In the genomic region with DNA sequence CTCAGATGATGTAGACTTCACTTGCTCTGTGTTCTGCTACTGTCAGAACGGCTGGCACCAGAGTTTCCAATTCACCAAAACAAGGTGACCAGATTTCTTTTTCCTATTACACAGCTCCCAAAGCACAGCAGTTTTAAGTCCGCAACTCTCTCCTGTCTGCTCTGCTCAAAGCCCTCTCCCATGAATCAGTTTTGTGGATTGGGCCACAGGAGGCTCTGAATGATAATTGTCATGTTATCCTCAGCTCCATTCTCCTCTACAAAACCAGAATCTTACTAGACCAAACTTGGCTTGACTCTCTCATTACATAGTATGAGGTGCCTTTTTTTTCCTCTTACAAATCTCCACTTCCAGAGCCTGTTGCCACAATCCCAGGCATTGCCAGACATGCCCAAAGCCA, we compare ENCODE assay signal across 24 cellular contexts.
"Had no signal": no experiment of that assay in that cellular context is flagged by ENCODE, and none has a peak within 500 bp of the region (broad histone marks: within the 10 kb centered on the region; RNA-seq: fewer than 3 reads in every experiment).

No MANE protein-coding gene starts in this region.

- H3K4me1 ChIP-seq: colonic mucosa, gastroesophageal sphincter, lower lobe of right lung, right lobe of liver, stomach, suprapubic skin, tibial nerve had no signal

- H3K27ac ChIP-seq: colonic mucosa, dorsolateral prefrontal cortex, epithelial cell of prostate, gastroesophageal sphincter, lower lobe of right lung, right lobe of liver, skin epidermis, stomach, suprapubic skin, tibial nerve had no signal

- H3K9me3 ChIP-seq: colonic mucosa, gastroesophageal sphincter, lower lobe of right lung, right lobe of liver, stomach, suprapubic skin, tibial nerve had no signal

- H3K4me1 Mint-ChIP-seq: activated naive CD8-positive, alpha-beta T cell treated with anti-CD3 and anti-CD28 coated beads for 36 hours; natural killer cell; stimulated activated memory B cell treated with anti-CD40 and anti-IgM and Interleukin-4, amounts not matched to agents 10 μg/mL and 1 μg/mL and 100 μg/mL, for 72 hours; T-helper 17 cell had no signal

- H3K27me3 ChIP-seq: colonic mucosa, dorsolateral prefrontal cortex, gastroesophageal sphincter, right lobe of liver, stomach, suprapubic skin, tibial nerve had no signal

- DNase-seq: activated CD4-positive, alpha-beta T cell treated with anti-CD3 and anti-CD28 coated beads for 4 hours; activated CD4-positive, alpha-beta T cell treated with anti-CD3 and anti-CD28 coated beads, Interleukin-2, amount 50 U/mL, for 48 hours; activated CD4-positive, CD25-positive, alpha-beta regulatory T cell; activated CD8-positive, alpha-beta memory T cell treated with anti-CD3 and anti-CD28 coated beads, Interleukin-2, amount 50 U/mL, for 48 hours; activated naive CD4-positive, alpha-beta T cell; activated naive CD8-positive, alpha-beta T cell treated with anti-CD3 and anti-CD28 coated beads for 36 hours; activated T-cell treated with anti-CD3 and anti-CD28 coated beads, Interleukin-2, amount 50 U/mL, for 4 hours; colonic mucosa; dorsolateral prefrontal cortex; lower lobe of right lung; natural killer cell; right lobe of liver; stimulated activated CD4-positive, alpha-beta T cell treated with anti-CD3 and anti-CD28 coated beads, Interleukin-2, amount 100 ng/mL, for 24 hours; stomach; T-helper 17 cell had no signal

- H3K27me3 Mint-ChIP-seq: activated naive CD8-positive, alpha-beta T cell treated with anti-CD3 and anti-CD28 coated beads for 36 hours had no signal

- ATAC-seq: activated T-cell treated with anti-CD3 and anti-CD28 coated beads, Interleukin-2, amount 50 U/mL, for 4 hours; gastroesophageal sphincter; left lobe of liver; lower lobe of right lung; natural killer cell; right lobe of liver; stimulated activated memory B cell treated with anti-CD40 and anti-IgM and Interleukin-4, amounts not matched to agents 10 μg/mL and 1 μg/mL and 100 μg/mL, for 72 hours; T-helper 17 cell had no signal

- H3K36me3 Mint-ChIP-seq: activated naive CD8-positive, alpha-beta T cell treated with anti-CD3 and anti-CD28 coated beads for 36 hours; mesothelial cell of epicardium; natural killer cell; stimulated activated memory B cell treated with anti-CD40 and anti-IgM and Interleukin-4, amounts not matched to agents 10 μg/mL and 1 μg/mL and 100 μg/mL, for 72 hours had no signal

- H3K4me3 ChIP-seq: colonic mucosa, dorsolateral prefrontal cortex, gastroesophageal sphincter, lower lobe of right lung, right lobe of liver, skin epidermis, stomach, suprapubic skin, tibial nerve had no signal

- H3K27ac Mint-ChIP-seq: activated naive CD8-positive, alpha-beta T cell treated with anti-CD3 and anti-CD28 coated beads for 36 hours; activated T-helper 2 cell treated with anti-CD3 and anti-CD28 coated beads, Interferon-gamma antibody, Interleukin-2, Interleukin-4, amounts not matched to agents 10 μg/mL and 5 μg/mL and 100 μg/mL, durations not matched to agents 14 hours and 24 hours and 36 hours; mesothelial cell of epicardium; natural killer cell; stimulated activated memory B cell treated with anti-CD40 and anti-IgM and Interleukin-4, amounts not matched to agents 10 μg/mL and 1 μg/mL and 100 μg/mL, for 72 hours; T-helper 17 cell had no signal

- H3K4me3 Mint-ChIP-seq: activated naive CD8-positive, alpha-beta T cell treated with anti-CD3 and anti-CD28 coated beads for 36 hours; activated T-cell treated with anti-CD3 and anti-CD28 coated beads, Interleukin-2, amount 50 U/mL, for 4 hours; mesothelial cell of epicardium; natural killer cell; stimulated activated memory B cell treated with anti-CD40 and anti-IgM and Interleukin-4, amounts not matched to agents 10 μg/mL and 1 μg/mL and 100 μg/mL, for 72 hours; T-helper 17 cell had no signal

- H3K9me3 Mint-ChIP-seq: activated naive CD8-positive, alpha-beta T cell treated with anti-CD3 and anti-CD28 coated beads for 36 hours; activated T-cell treated with anti-CD3 and anti-CD28 coated beads, Interleukin-2, amount 50 U/mL, for 4 hours; activated T-helper 2 cell treated with anti-CD3 and anti-CD28 coated beads, Interferon-gamma antibody, Interleukin-2, Interleukin-4, amounts not matched to agents 10 μg/mL and 5 μg/mL and 100 μg/mL, durations not matched to agents 14 hours and 24 hours and 36 hours; mesothelial cell of epicardium; natural killer cell; stimulated activated memory B cell treated with anti-CD40 and anti-IgM and Interleukin-4, amounts not matched to agents 10 μg/mL and 1 μg/mL and 100 μg/mL, for 72 hours had no signal

- H3K36me3 ChIP-seq: colonic mucosa, gastroesophageal sphincter, lower lobe of right lung, right lobe of liver, stomach, suprapubic skin, tibial nerve had no signal
